In genomic region chr9:99103505-99103904, GRCh38 we compare ENCODE assay signal across 10 cellular contexts. TPM values are rescaled to one million over a fixed set of nuclear protein-coding genes. Genes with fewer than 3 reads are reported as not detected.
DNase-seq lines count a peak whose midpoint lies in the region; ATAC-seq and TF ChIP-seq lines count a peak whose summit lies in the region.
"Had no signal": no experiment of that assay in that cellular context is flagged by ENCODE, and none has a peak within 500 bp of the region (broad histone marks: within the 10 kb centered on the region; RNA-seq: fewer than 3 reads in every experiment).

No MANE protein-coding gene starts in this region.

- H3K9me3 Mint-ChIP-seq in CD8-positive, alpha-beta memory T cell = peaks cover 0 to 6% (median 3%) of the 10 kb centered on the region in 5 donors

- peaks cover 34% of the 10 kb centered on the region for H3K4me1 ChIP-seq in CD8-positive, alpha-beta memory T cell (ENCODE audit: insufficient read depth, low read length)
- H3K4me1 ChIP-seq in parathyroid adenoma = no peaks in the 10 kb centered on the region

- peak overlapping the region; percentile 81 for H2AFZ ChIP-seq in parathyroid adenoma

- H3K9ac ChIP-seq in SK-N-MC (ENCODE audit: insufficient read length) (no peak overlapping the region), parathyroid adenoma (no peak overlapping the region)

- no peak overlapping the region for H3K4me2 ChIP-seq in parathyroid adenoma (ENCODE audit: low read length)

- H3K27me3 ChIP-seq in CD8-positive, alpha-beta memory T cell (ENCODE audit: insufficient read depth, low read length, poor library complexity, severe bottlenecking) = no peaks in the 10 kb centered on the region
- no peaks in the 10 kb centered on the region for H3K27me3 ChIP-seq in parathyroid adenoma (ENCODE audit: control insufficient read depth, insufficient read depth, low read length)

- TF ChIP-seq CTCF in fibroblast of villous mesenchyme (IDR thresholded peaks at IDR 0.05; ENCODE audit: insufficient read depth, low read depth, low read length) = no peak
- no peak for TF ChIP-seq CTCF in parathyroid adenoma (IDR thresholded peaks at IDR 0.05)

- no peak overlapping the region for H3K4me3 ChIP-seq in CD8-positive, alpha-beta memory T cell (ENCODE audit: low read length)
- H3K4me3 ChIP-seq in SK-N-MC (peak overlapping the region; percentile 87), fibroblast of villous mesenchyme (ENCODE audit: low read depth, low read length) (no peak overlapping the region), parathyroid adenoma (ENCODE audit: low read depth, low read length) (no peak overlapping the region)

- H3K27ac ChIP-seq in CD8-positive, alpha-beta memory T cell (ENCODE audit: low read depth, low read length) = no peak overlapping the region
- H3K27ac ChIP-seq in SK-N-MC (no peak overlapping the region), parathyroid adenoma (no peak overlapping the region)

- no peak for ATAC-seq in GM21526 (IDR thresholded peaks at IDR 0.05; ENCODE audit: low FRiP score, unreplicated experiment)
- ATAC-seq: Panc1 had no signal

- H3K36me3 Mint-ChIP-seq in CD8-positive, alpha-beta memory T cell = peaks cover 0 to 6% (median 0%) of the 10 kb centered on the region in 3 donors

- POLR2A ChIA-PET in CD8-positive, alpha-beta memory T cell (lab: Charles Lee) = interaction anchor here (0.9 to 5.5 kb wide), 7 partner anchors 10 to 118 kb away, joined by 3 to 29 read pairs (median 6); partner anchors contain the start of genes ALG2 and SEC61B

- CTCF ChIA-PET in CD8-positive, alpha-beta memory T cell (lab: Charles Lee) = interaction anchor here (0.9 to 6.1 kb wide), 15 partner anchors 10 to 103 kb away, joined by 3 to 39 read pairs (median 8); no protein-coding TSS in a partner anchor

- H3K4me1 Mint-ChIP-seq in CD8-positive, alpha-beta memory T cell = peaks cover 71 to 74% (median 74%) of the 10 kb centered on the region in 3 donors

- no peaks in the 10 kb centered on the region for H3K36me3 ChIP-seq in CD8-positive, alpha-beta memory T cell (ENCODE audit: insufficient read depth, low read length)
- no peaks in the 10 kb centered on the region for H3K36me3 ChIP-seq in SK-N-MC (ENCODE audit: insufficient read depth, low read length)
- H3K36me3 ChIP-seq in parathyroid adenoma (ENCODE audit: control insufficient read depth, insufficient read depth, low read length) = no peaks in the 10 kb centered on the region

- no peaks in the 10 kb centered on the region for H3K79me2 ChIP-seq in parathyroid adenoma

- no peaks in the 10 kb centered on the region for H3K27me3 Mint-ChIP-seq in CD8-positive, alpha-beta memory T cell

- no peaks in the 10 kb centered on the region for H3K9me3 ChIP-seq in CD8-positive, alpha-beta memory T cell (ENCODE audit: low read length)
- H3K9me3 ChIP-seq in SK-N-MC (ENCODE audit: low read depth, low read length) (no peaks in the 10 kb centered on the region), parathyroid adenoma (ENCODE audit: control insufficient read depth, low read length) (no peaks in the 10 kb centered on the region)

- no peak for DNase-seq in CD8-positive, alpha-beta memory T cell
- no peak for DNase-seq in SK-N-MC (ENCODE audit: low read depth, low spot score)
- DNase-seq in fibroblast of villous mesenchyme (ENCODE audit: low read depth) = peak; percentile 25
- DNase-seq in cerebellar cortex (ENCODE audit: low spot score) = no peak
- DNase-seq in NCI-H187 (lab: John Stamatoyannopoulos, UW) = no peak
- DNase-seq in NCI-H1930 (lab: John Stamatoyannopoulos, UW) = no peak
- DNase-seq: GF-D8 had no signal

- H3K27ac Mint-ChIP-seq in CD8-positive, alpha-beta memory T cell = peak overlapping the region in 6 of 8 donors; percentile 32 to 99 (median 84)

- peak overlapping the region; percentile 19 to 93 (median 81) for H3K4me3 Mint-ChIP-seq in CD8-positive, alpha-beta memory T cell

RNA-seq across cellular contexts. Expression of gene TGFBR1, which starts 1.4 kb away (rescaled TPM):
- total RNA-seq in CD8-positive, alpha-beta memory T cell = 10 to 100 TPM; 36.6 to 41.9 TPM
- polyA plus RNA-seq in CD8-positive, alpha-beta memory T cell = 34.4 TPM
- total RNA-seq in fibroblast of villous mesenchyme = 51.0 and 68.0 TPM in 2 replicates
